1 cellular context compared by ENCODE assay signal in the genomic region with DNA sequence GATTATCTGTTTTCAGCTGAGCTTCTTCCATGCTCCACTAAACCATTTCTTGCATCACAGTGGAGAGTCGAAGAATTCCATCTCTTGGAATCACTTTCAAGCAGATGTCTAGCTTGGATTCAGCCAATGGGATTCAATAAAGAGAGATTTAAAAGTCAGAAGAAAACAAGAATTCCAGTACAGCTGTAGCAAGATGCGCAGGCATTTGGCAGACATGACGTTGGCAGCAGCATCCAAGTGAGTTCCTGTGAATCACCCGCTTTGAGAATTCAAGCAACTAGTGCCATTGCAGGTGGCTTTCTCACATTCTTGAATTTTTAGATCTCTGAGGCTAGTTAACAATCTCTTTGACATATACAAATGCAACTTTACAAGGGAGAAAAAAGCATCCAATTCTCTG.
TF ChIP-seq lines count a peak whose summit lies in the region.

No MANE protein-coding gene starts in this region.

TF ChIP-seq in H1, 55 proteins besides CTCF, POLR2A, EP300 and RAD21:
- TF ChIP-seq SP1 (IDR thresholded peaks at IDR 0.05; ENCODE audit: low read depth, low read length) (no peak), GTF2F1 (IDR thresholded peaks at IDR 0.05; ENCODE audit: borderline replicate concordance, low read depth, low read length) (no peak), JUN (IDR thresholded peaks at IDR 0.05; ENCODE audit: low read depth, low read length) (no peak), GABPA (IDR thresholded peaks at IDR 0.05; ENCODE audit: borderline replicate concordance, insufficient read depth, low read length) (no peak), TCF12 (IDR thresholded peaks at IDR 0.05; ENCODE audit: low read depth, low read length) (no peak), KDM1A (IDR thresholded peaks at IDR 0.05; ENCODE audit: borderline replicate concordance, low read length) (no peak), BACH1 (IDR thresholded peaks at IDR 0.05; ENCODE audit: low read length) (no peak), EZH2 (IDR thresholded peaks at IDR 0.05; ENCODE audit: low read depth, low read length, severe bottlenecking) (no peak), KDM4A (IDR thresholded peaks at IDR 0.05; ENCODE audit: low read depth, low read length, severe bottlenecking) (no peak), SP4 (IDR thresholded peaks at IDR 0.05; ENCODE audit: low read length) (no peak)
